In the genomic region with DNA sequence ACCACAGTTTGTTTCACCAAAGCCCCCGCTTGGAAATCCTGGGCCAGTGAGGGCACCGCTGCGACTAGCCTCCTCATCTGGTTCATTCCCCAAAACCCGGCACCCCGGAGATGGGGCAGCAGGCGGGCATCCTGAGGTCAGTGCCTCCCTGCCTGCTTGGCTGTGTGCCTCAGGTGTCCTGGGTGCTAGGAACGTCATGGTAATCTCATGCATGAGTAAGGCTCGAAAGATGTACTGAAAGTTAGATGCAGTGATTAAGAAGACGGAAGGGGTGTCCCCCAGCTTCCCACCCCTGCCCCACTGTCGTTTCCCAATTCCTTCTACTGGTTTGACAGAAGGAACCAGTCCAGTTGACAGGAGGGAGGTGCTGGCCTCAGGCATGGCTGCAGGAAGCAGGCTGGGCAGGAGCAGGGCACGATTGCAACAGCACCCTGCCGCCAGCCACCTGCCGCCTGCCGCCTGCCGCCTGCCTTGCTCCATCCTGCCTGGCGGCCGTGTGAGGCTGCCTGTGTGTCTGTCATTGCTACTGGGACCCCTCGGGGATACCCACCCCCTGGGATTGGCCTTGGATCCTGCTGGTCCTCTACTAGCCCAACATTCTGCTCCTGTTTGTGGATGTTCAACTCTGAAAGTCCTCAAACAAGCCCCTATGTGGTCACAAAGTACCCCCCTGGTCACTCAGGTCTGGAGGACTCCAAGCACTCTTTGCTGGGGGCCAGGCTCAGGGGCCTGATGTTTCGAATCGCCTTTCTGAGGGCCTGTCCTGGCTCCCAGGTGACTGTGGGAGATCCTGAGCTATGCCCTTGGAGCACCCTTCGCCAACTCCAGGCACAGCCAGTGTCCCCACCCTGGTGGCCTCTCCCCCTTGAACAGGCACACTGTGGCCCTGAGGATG, we compare ENCODE assay signal across 20 cellular contexts.
DNase-seq lines count a peak whose midpoint lies in the region; ATAC-seq, FAIRE-seq and TF ChIP-seq lines count a peak whose summit lies in the region.
"Had no signal": no experiment of that assay in that cellular context is flagged by ENCODE, and none has a peak within 500 bp of the region (broad histone marks: within the 10 kb centered on the region; RNA-seq: fewer than 3 reads in every experiment).

No MANE protein-coding gene starts in this region.

- H3K4me1 Mint-ChIP-seq in activated T-helper 17 cell treated with anti-CD3 and anti-CD28 coated beads, Interleukin-2, amount 50 U/mL, for 72 hours = no peaks in the 10 kb centered on the region

- H3K36me3 Mint-ChIP-seq in activated T-helper 17 cell treated with anti-CD3 and anti-CD28 coated beads, Interleukin-2, amount 50 U/mL, for 72 hours (ENCODE audit: low read depth) = no peaks in the 10 kb centered on the region
- H3K36me3 Mint-ChIP-seq: immature natural killer cell had no signal

- FAIRE-seq in HepG2 (lab: Jason Lieb, UNC) = no peak
- FAIRE-seq: frontal cortex, H54, HTR-8/SVneo had no signal

- H3K4me3 Mint-ChIP-seq in activated T-helper 17 cell treated with anti-CD3 and anti-CD28 coated beads, Interleukin-2, amount 50 U/mL, for 72 hours = no peak overlapping the region
- H3K4me3 Mint-ChIP-seq: immature natural killer cell had no signal

- H3K9me3 ChIP-seq in HepG2 (ENCODE audit: low read length) = no peaks in the 10 kb centered on the region
- H3K9me3 ChIP-seq: BLaER1, SJCRH30 had no signal

- H3K27me3 ChIP-seq in HepG2 (ENCODE audit: control insufficient read depth in 1 of 2, insufficient read depth in 2 of 2, low read length in 2 of 2) = peaks cover 3 to 52% of the 10 kb centered on the region in 2 experiments; a peak in 4 of 5 replicates
- H3K27me3 ChIP-seq: BLaER1 had no signal

- H3K9me3 Mint-ChIP-seq in activated T-helper 17 cell treated with anti-CD3 and anti-CD28 coated beads, Interleukin-2, amount 50 U/mL, for 72 hours = no peaks in the 10 kb centered on the region
- H3K9me3 Mint-ChIP-seq: immature natural killer cell had no signal

- TF ChIP-seq RAD21 in HepG2 (CRISPR knock-in tag; IDR thresholded peaks at IDR 0.05) = 0 out of 2 replicates have a peak, but pooled peaks have one; percentile 12

- peak; percentile 26 for ATAC-seq in activated T-helper 17 cell treated with anti-CD3 and anti-CD28 coated beads, Interleukin-2, amount 50 U/mL, for 72 hours (replicated peaks)
- peak; percentile 87 for ATAC-seq in HepG2
- no peak for ATAC-seq in GM21786 (IDR thresholded peaks at IDR 0.05; ENCODE audit: unreplicated experiment)
- no peak for ATAC-seq in HG03095 (IDR thresholded peaks at IDR 0.05; ENCODE audit: unreplicated experiment)

- H4K20me1 ChIP-seq in HepG2 (ENCODE audit: insufficient read depth, low read length) = no peaks in the 10 kb centered on the region
- H4K20me1 ChIP-seq: BLaER1 had no signal

- POLR2A ChIA-PET in HepG2 (lab: Yijun Ruan, JAX) = no interaction called here

- no peaks in the 10 kb centered on the region for H3K79me2 ChIP-seq in HepG2 (ENCODE audit: insufficient read depth, low read length)

- 31% methylated on average over 12 of the region's 21 CpGs for WGBS in HepG2 (ENCODE audit: low lambda C conversion rate)

- no peak overlapping the region for H3K27ac ChIP-seq in HepG2 (ENCODE audit: extremely low read length, insufficient read depth, low read length)
- H3K27ac ChIP-seq: BLaER1, SJCRH30 had no signal

- CTCF ChIA-PET in HepG2 (lab: Yijun Ruan, JAX; ENCODE audit: low intra/inter-chr PET ratio, low total read pairs) = no interaction called here

- intact Hi-C loops in HepG2 (cut with micrococcal nuclease; ENCODE audit: unreplicated experiment) = no loop called here

- no peak overlapping the region for H3K27ac Mint-ChIP-seq in activated T-helper 17 cell treated with anti-CD3 and anti-CD28 coated beads, Interleukin-2, amount 50 U/mL, for 72 hours
- H3K27ac Mint-ChIP-seq: immature natural killer cell had no signal

- TF ChIP-seq POLR2A in HepG2 (IDR thresholded peaks at IDR 0.05; ENCODE audit: insufficient read depth in 1 of 2, low read depth in 2 of 2, low read length in 2 of 2) = no peak

- DNase-seq in AG20443 (ENCODE audit: low spot score) (peak; percentile 7), HCEC 1CT (peak; percentile 9), HepG2 (ENCODE audit: low spot score) (no peak), middle frontal gyrus (ENCODE audit: extremely low spot score, low spot score) (no peak), NCI-H146 (lab: John Stamatoyannopoulos, UW) (no peak)
- DNase-seq: amniotic stem cell; dermis blood vessel endothelial cell; immature natural killer cell; NCI-H1092 treated with DMSO at 0.1 percent for 48 hours; NCI-H748 treated with DMSO at 0.1 percent for 48 hours; SJCRH30; stimulated activated CD4-positive, alpha-beta T cell treated with anti-CD3 and anti-CD28 coated beads, Interleukin-4, amount 100 ng/mL, for 4 hours; stimulated activated naive CD4-positive, alpha-beta T cell treated with Interleukin-2 at 50 U/mL for 16 hours had no signal

- no peak overlapping the region for H3K4me3 ChIP-seq in HepG2 (replicated peaks in 1 of 3; ENCODE audit: insufficient read depth in 1 of 3, low read depth in 2 of 3, low read length in 3 of 3)
- H3K4me3 ChIP-seq: BLaER1, SJCRH30 had no signal

- no peaks in the 10 kb centered on the region for H3K36me3 ChIP-seq in HepG2 (replicated peaks in 1 of 2; ENCODE audit: control insufficient read depth in 1 of 2, insufficient read depth in 2 of 2, low read length in 2 of 2)
- H3K36me3 ChIP-seq: BLaER1, SJCRH30 had no signal

- peaks cover 3% of the 10 kb centered on the region for H3K27me3 Mint-ChIP-seq in activated T-helper 17 cell treated with anti-CD3 and anti-CD28 coated beads, Interleukin-2, amount 50 U/mL, for 72 hours

- no TSS peak for BruUV-seq in HepG2 (replicated peaks; lab: Mats Ljungman, UMichigan)

- H3K4me1 ChIP-seq in HepG2 (ENCODE audit: insufficient read depth, low read length) = peaks cover 13% of the 10 kb centered on the region

- H3K4me2 ChIP-seq in HepG2 (ENCODE audit: low read depth, low read length) = peak overlapping the region; percentile 29; the same call in 1 of the 2 replicates
- H3K4me2 ChIP-seq: BLaER1 had no signal

- no peak overlapping the region for H2AFZ ChIP-seq in HepG2 (ENCODE audit: low read length)

- TF ChIP-seq CTCF in HepG2 (CRISPR knock-in tag; IDR thresholded peaks at IDR 0.05) = peak; percentile 29; the same call in 1 of the 2 replicates

- in situ Hi-C loops in HepG2 (cut with HindIII; ENCODE audit: extremely low pct_ligation_motif_present, low pct_unique_long_range_greater_than_20kb) = no loop called here

- TF ChIP-seq EP300 in HepG2 (IDR thresholded peaks at IDR 0.05; ENCODE audit: low read depth in 2 of 2, low read length in 2 of 2) (no peak), HepG2 (CRISPR knock-in tag; IDR thresholded peaks at IDR 0.05; ENCODE audit: borderline replicate concordance) (no peak)

- no peak overlapping the region for H3K9ac ChIP-seq in HepG2 (ENCODE audit: insufficient read depth, low read depth, low read length)
- H3K9ac ChIP-seq: BLaER1 had no signal

TF ChIP-seq in HepG2, 621 proteins besides CTCF, POLR2A, EP300 and RAD21 (continues in another document):
- TF ChIP-seq, protein P1, sequence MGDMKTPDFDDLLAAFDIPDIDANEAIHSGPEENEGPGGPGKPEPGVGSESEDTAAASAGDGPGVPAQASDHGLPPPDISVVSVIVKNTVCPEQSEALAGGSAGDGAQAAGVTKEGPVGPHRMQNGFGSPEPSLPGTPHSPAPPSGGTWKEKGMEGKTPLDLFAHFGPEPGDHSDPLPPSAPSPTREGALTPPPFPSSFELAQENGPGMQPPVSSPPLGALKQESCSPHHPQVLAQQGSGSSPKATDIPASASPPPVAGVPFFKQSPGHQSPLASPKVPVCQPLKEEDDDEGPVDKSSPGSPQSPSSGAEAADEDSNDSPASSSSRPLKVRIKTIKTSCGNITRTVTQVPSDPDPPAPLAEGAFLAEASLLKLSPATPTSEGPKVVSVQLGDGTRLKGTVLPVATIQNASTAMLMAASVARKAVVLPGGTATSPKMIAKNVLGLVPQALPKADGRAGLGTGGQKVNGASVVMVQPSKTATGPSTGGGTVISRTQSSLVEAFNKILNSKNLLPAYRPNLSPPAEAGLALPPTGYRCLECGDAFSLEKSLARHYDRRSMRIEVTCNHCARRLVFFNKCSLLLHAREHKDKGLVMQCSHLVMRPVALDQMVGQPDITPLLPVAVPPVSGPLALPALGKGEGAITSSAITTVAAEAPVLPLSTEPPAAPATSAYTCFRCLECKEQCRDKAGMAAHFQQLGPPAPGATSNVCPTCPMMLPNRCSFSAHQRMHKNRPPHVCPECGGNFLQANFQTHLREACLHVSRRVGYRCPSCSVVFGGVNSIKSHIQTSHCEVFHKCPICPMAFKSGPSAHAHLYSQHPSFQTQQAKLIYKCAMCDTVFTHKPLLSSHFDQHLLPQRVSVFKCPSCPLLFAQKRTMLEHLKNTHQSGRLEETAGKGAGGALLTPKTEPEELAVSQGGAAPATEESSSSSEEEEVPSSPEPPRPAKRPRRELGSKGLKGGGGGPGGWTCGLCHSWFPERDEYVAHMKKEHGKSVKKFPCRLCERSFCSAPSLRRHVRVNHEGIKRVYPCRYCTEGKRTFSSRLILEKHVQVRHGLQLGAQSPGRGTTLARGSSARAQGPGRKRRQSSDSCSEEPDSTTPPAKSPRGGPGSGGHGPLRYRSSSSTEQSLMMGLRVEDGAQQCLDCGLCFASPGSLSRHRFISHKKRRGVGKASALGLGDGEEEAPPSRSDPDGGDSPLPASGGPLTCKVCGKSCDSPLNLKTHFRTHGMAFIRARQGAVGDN (CRISPR knock-in tag; IDR thresholded peaks at IDR 0.05) = peak; percentile 46
- no peak for TF ChIP-seq MAZ (IDR thresholded peaks at IDR 0.05; ENCODE audit: borderline replicate concordance, low read depth, low read length)
- TF ChIP-seq MAZ (CRISPR knock-in tag; IDR thresholded peaks at IDR 0.05; ENCODE audit: low read depth) = no peak
- TF ChIP-seq NFE2L1 (CRISPR knock-in tag; IDR thresholded peaks at IDR 0.05; ENCODE audit: borderline replicate concordance) = no peak
- no peak for TF ChIP-seq PAF1 (CRISPR knock-in tag; IDR thresholded peaks at IDR 0.05)
- peak; percentile 75 for TF ChIP-seq CEBPG (CRISPR knock-in tag; IDR thresholded peaks at IDR 0.05)

Comparison
In these comparisons a context has a peak if more than half of its experiments do, and no peak if none do; other contexts are left out.
1. DNase-seq: peak in AG20443 (single experiment) and HCEC 1CT (single experiment); none in HepG2 (single experiment), middle frontal gyrus (single experiment) and NCI-H146 (single experiment).
2. ATAC-seq: peak in activated T-helper 17 cell treated with anti-CD3 and anti-CD28 coated beads, Interleukin-2, amount 50 U/mL, for 72 hours (single experiment) and HepG2 (single experiment); none in GM21786 (single experiment) and HG03095 (single experiment).